Comparison of ENCODE assay signal across 9 cellular contexts in genomic region chr7:47578581-47579270, GRCh38. TPM values are rescaled to one million over a fixed set of nuclear protein-coding genes. Genes with fewer than 3 reads are reported as not detected.
A peak's percentile ranks its signal among the peaks of the same experiment; 100 is the strongest.
DNase-seq lines count a peak whose midpoint lies in the region; ATAC-seq and TF ChIP-seq lines count a peak whose summit lies in the region.
"Had no signal": no experiment of that assay in that cellular context is flagged by ENCODE, and none has a peak within 500 bp of the region (broad histone marks: within the 10 kb centered on the region; RNA-seq: fewer than 3 reads in every experiment).

No MANE protein-coding gene starts in this region.

- H3K4me1 Mint-ChIP-seq in endothelial cell (ENCODE audit: unreplicated experiment), result peaks cover 29% of the 10 kb centered on the region

- H3K4me3 Mint-ChIP-seq in endothelial cell (ENCODE audit: unreplicated experiment), result no peak overlapping the region

- BruUV-seq in PC-3 (replicated peaks; lab: Mats Ljungman, UMichigan), result TSS peak; percentile 86

- peak overlapping the region; percentile 95 for H3K27ac ChIP-seq in PC-3 (ENCODE audit: low read length)
- peak overlapping the region; percentile 63 for H3K27ac ChIP-seq in parathyroid adenoma

- POLR2A ChIA-PET in PC-3 (lab: Charles Lee; ENCODE audit: unreplicated experiment), result interaction anchor here (0.6 to 1.1 kb wide), 2 partner anchors 124 to 125 kb away, joined by 3 to 6 read pairs; no protein-coding TSS in a partner anchor

- CTCF ChIA-PET in PC-3 (lab: Charles Lee), result interaction anchor here (0.5 to 1.0 kb wide), 6 partner anchors 22 to 241 kb away, joined by 3 to 4 read pairs (median 3); no protein-coding TSS in a partner anchor

- TF ChIP-seq CTCF in AG10803 (conservative IDR thresholded peaks at IDR 0.05; ENCODE audit: low read length), result no peak
- no peak for TF ChIP-seq CTCF in PC-3 (conservative IDR thresholded peaks at IDR 0.05; ENCODE audit: low read depth, low read length)
- no peak for TF ChIP-seq CTCF in endothelial cell (IDR thresholded peaks at IDR 0.05; ENCODE audit: unreplicated experiment)
- TF ChIP-seq CTCF in parathyroid adenoma (IDR thresholded peaks at IDR 0.05), result no peak

- H3K9me2 ChIP-seq in PC-3 (replicated peaks; ENCODE audit: low read length), result no peaks in the 10 kb centered on the region

- peaks cover 82% of the 10 kb centered on the region for H3K4me1 ChIP-seq in PC-3 (ENCODE audit: insufficient read depth, low read length)
- peaks cover 17% of the 10 kb centered on the region for H3K4me1 ChIP-seq in parathyroid adenoma

- H4K20me1 ChIP-seq in PC-3 (ENCODE audit: low read length), result no peaks in the 10 kb centered on the region

- 0 out of 2 replicates have a peak, but pooled peaks cover 3% of the 10 kb centered on the region for H3K36me3 ChIP-seq in PC-3 (ENCODE audit: low read depth, low read length)
- H3K36me3 ChIP-seq in parathyroid adenoma (ENCODE audit: control insufficient read depth, insufficient read depth, low read length), result no peaks in the 10 kb centered on the region

- no peaks in the 10 kb centered on the region for H3K36me3 Mint-ChIP-seq in endothelial cell (ENCODE audit: low read depth, unreplicated experiment)

- no peaks in the 10 kb centered on the region for H3K27me3 ChIP-seq in PC-3 (ENCODE audit: low read length)
- no peaks in the 10 kb centered on the region for H3K27me3 ChIP-seq in parathyroid adenoma (ENCODE audit: control insufficient read depth, insufficient read depth, low read length)

- ATAC-seq in PC-3 (peak; percentile 58), HG02840 (IDR thresholded peaks at IDR 0.05; ENCODE audit: low FRiP score, unreplicated experiment) (no peak), GM21515 (IDR thresholded peaks at IDR 0.05; ENCODE audit: unreplicated experiment) (no peak)

- peak overlapping the region; percentile 94 for H3K4me2 ChIP-seq in PC-3 (ENCODE audit: low read length)
- H3K4me2 ChIP-seq in parathyroid adenoma (ENCODE audit: low read length), result no peak overlapping the region

- H3K27ac Mint-ChIP-seq in endothelial cell (ENCODE audit: unreplicated experiment), result peak overlapping the region; percentile 31

- intact Hi-C loops in PC-3 (cut with micrococcal nuclease), result loop anchor here (1.0 to 10.0 kb wide), 5 partner anchors 23 to 236 kb away; no protein-coding TSS in a partner anchor

- H2AFZ ChIP-seq in PC-3 (ENCODE audit: low read length), result no peak overlapping the region
- H2AFZ ChIP-seq in parathyroid adenoma, result peak overlapping the region; percentile 17

- H3K9me3 ChIP-seq in PC-3 (ENCODE audit: low read length) (no peaks in the 10 kb centered on the region), parathyroid adenoma (ENCODE audit: control insufficient read depth, low read length) (no peaks in the 10 kb centered on the region)

- peaks cover 11% of the 10 kb centered on the region for H3K27me3 Mint-ChIP-seq in endothelial cell (ENCODE audit: unreplicated experiment)

- H3K4me3 ChIP-seq in AG10803 (ENCODE audit: low read length) (peak overlapping the region; percentile 35), PC-3 (ENCODE audit: low read length) (peak overlapping the region; percentile 89), parathyroid adenoma (ENCODE audit: low read depth, low read length) (no peak overlapping the region)

- H3F3A ChIP-seq in PC-3 (ENCODE audit: low read length, unreplicated experiment), result peaks cover 8% of the 10 kb centered on the region

- peak overlapping the region; percentile 99 for H3K9ac ChIP-seq in PC-3 (ENCODE audit: low read length)
- no peak overlapping the region for H3K9ac ChIP-seq in parathyroid adenoma

- no peaks in the 10 kb centered on the region for H3K9me3 Mint-ChIP-seq in endothelial cell (ENCODE audit: unreplicated experiment)

- H3K79me2 ChIP-seq in PC-3 (ENCODE audit: low read length), result peaks cover 89% of the 10 kb centered on the region
- H3K79me2 ChIP-seq in parathyroid adenoma, result peaks cover 4% of the 10 kb centered on the region

- peak; percentile 85 for DNase-seq in AG10803 (ENCODE audit: low read depth)
- peak; percentile 97 for DNase-seq in PC-3
- DNase-seq in endothelial cell (ENCODE audit: low spot score), result no peak
- DNase-seq in DMS79 treated with DMSO at 0.1 percent for 48 hours (lab: John Stamatoyannopoulos, UW), result no peak
- DNase-seq in NCI-H446 (lab: John Stamatoyannopoulos, UW), result no peak
- DNase-seq: activated effector memory CD4-positive, alpha-beta T cell treated with anti-CD3 and anti-CD28 coated beads, Interleukin-2, amount 50 U/mL, for 16 hours had no signal

RNA-seq across cellular contexts. Expression of gene TNS3, which starts 3.2 kb away (rescaled TPM):
- total RNA-seq in PC-3 (2014; rRNA removed), result 71.4 and 72.3 TPM in 2 replicates
- 7.5 TPM for total RNA-seq in endothelial cell (ENCODE audit: unreplicated experiment)

Comparison
In these comparisons a context has a peak if more than half of its experiments do, and no peak if none do; other contexts are left out.
1. DNase-seq: peak in AG10803 (single experiment) and PC-3 (single experiment); none in endothelial cell (single experiment), DMS79 treated with DMSO at 0.1 percent for 48 hours (single experiment) and NCI-H446 (0 of 2).